In genomic region chr21:32390537-32391224, GRCh38 we compare ENCODE assay signal across 9 cellular contexts. TPM values are rescaled to one million over a fixed set of nuclear protein-coding genes. Genes with fewer than 3 reads are reported as not detected.
A peak's percentile ranks its signal among the peaks of the same experiment; 100 is the strongest.
DNase-seq lines count a peak whose midpoint lies in the region; ATAC-seq and TF ChIP-seq lines count a peak whose summit lies in the region.
"Not testable (repeated sequence)": the region's sequence is repeated elsewhere in the genome, so short reads cannot be mapped to it uniquely, and the experiment has no call there.
"Had no signal": no experiment of that assay in that cellular context is flagged by ENCODE, and none has a peak within 500 bp of the region (broad histone marks: within the 10 kb centered on the region; RNA-seq: fewer than 3 reads in every experiment).

No MANE protein-coding gene starts in this region.

- not testable (repeated sequence) for H3K4me3 ChIP-seq in HEK293 (ENCODE audit: low read depth, low read length); RWPE2 (ENCODE audit: severe bottlenecking)

- peaks cover 0 to 33% of the 10 kb centered on the region in 2 experiments; a peak in 1 of 3 replicates for H3K36me3 ChIP-seq in HEK293 (ENCODE audit: control insufficient read depth in 2 of 2, insufficient read depth in 1 of 2, low read length in 2 of 2)
- H3K36me3 ChIP-seq in RWPE2 (ENCODE audit: low read depth) = peaks cover 43% of the 10 kb centered on the region

- H3K4me1 ChIP-seq in HEK293 (ENCODE audit: control insufficient read depth, insufficient read depth, low read length) = not testable (repeated sequence)
- H3K4me1 ChIP-seq in RWPE2 (ENCODE audit: insufficient read depth, poor library complexity, severe bottlenecking) = peaks cover 32% of the 10 kb centered on the region

- H3K9me3 ChIP-seq in HEK293 (ENCODE audit: control insufficient read depth, insufficient read depth, low read depth, low read length); RWPE2 (ENCODE audit: severe bottlenecking): not testable (repeated sequence)

- peaks cover 37% of the 10 kb centered on the region for H3K4me1 Mint-ChIP-seq in activated CD4-positive, alpha-beta T cell treated with anti-CD3 and anti-CD28 coated beads, Interleukin-2, amount 10 ng/mL, durations not matched to agents 24 days and 14 days
- peaks cover 72% of the 10 kb centered on the region for H3K4me1 Mint-ChIP-seq in activated T-cell treated with anti-CD3 and anti-CD28 coated beads, Interleukin-2, amount 50 U/mL, for 72 hours (ENCODE audit: low read depth)
- H3K4me1 Mint-ChIP-seq in activated naive CD4-positive, alpha-beta T cell treated with anti-CD3 and anti-CD28 coated beads for 36 hours (ENCODE audit: low read depth) = peaks cover 64% of the 10 kb centered on the region
- H3K4me1 Mint-ChIP-seq in activated naive CD8-positive, alpha-beta T cell treated with anti-CD3 and anti-CD28 coated beads, Interleukin-2, amount 10 ng/mL, durations not matched to agents 7 days and 5 days = peaks cover 40% of the 10 kb centered on the region
- H3K4me1 Mint-ChIP-seq in natural killer cell treated with Interleukin-12 subunit alpha and Interleukin-12 subunit beta and Interleukin-15 and Interleukin-18, amount 100 ng/mL, for 72 hours (ENCODE audit: low read depth in 2 of 2) = peaks cover 29 to 45% of the 10 kb centered on the region in 2 donors
- H3K4me1 Mint-ChIP-seq in stimulated activated naive CD8-positive, alpha-beta T cell treated with anti-CD3 and anti-CD28 coated beads, Interleukin-15, amount 100 ng/mL, for 72 hours = peaks cover 64% of the 10 kb centered on the region

- peaks cover 28% of the 10 kb centered on the region for H3K36me3 Mint-ChIP-seq in activated CD4-positive, alpha-beta T cell treated with anti-CD3 and anti-CD28 coated beads, Interleukin-2, amount 10 ng/mL, durations not matched to agents 24 days and 14 days (ENCODE audit: low read depth)
- H3K36me3 Mint-ChIP-seq in activated T-cell treated with anti-CD3 and anti-CD28 coated beads, Interleukin-2, amount 50 U/mL, for 72 hours (ENCODE audit: insufficient read depth in 2 of 2); activated naive CD8-positive, alpha-beta T cell treated with anti-CD3 and anti-CD28 coated beads, Interleukin-2, amount 10 ng/mL, durations not matched to agents 7 days and 5 days; natural killer cell treated with Interleukin-12 subunit alpha and Interleukin-12 subunit beta and Interleukin-15 and Interleukin-18, amount 100 ng/mL, for 72 hours: not testable (repeated sequence)
- H3K36me3 Mint-ChIP-seq in activated naive CD4-positive, alpha-beta T cell treated with anti-CD3 and anti-CD28 coated beads for 36 hours (ENCODE audit: low read depth) = peaks cover 18% of the 10 kb centered on the region

- ATAC-seq in RWPE2 (ENCODE audit: low read depth); activated T-cell treated with anti-CD3 and anti-CD28 coated beads, Interleukin-2, amount 50 U/mL, for 72 hours (replicated peaks in 1 of 2); activated naive CD8-positive, alpha-beta T cell treated with anti-CD3 and anti-CD28 coated beads, Interleukin-2, amount 10 ng/mL, durations not matched to agents 7 days and 5 days (ENCODE audit: low read depth); natural killer cell treated with Interleukin-12 subunit alpha and Interleukin-12 subunit beta and Interleukin-15 and Interleukin-18, amount 100 ng/mL, for 72 hours; stimulated activated naive CD8-positive, alpha-beta T cell treated with anti-CD3 and anti-CD28 coated beads, Interleukin-15, amount 100 ng/mL, for 72 hours: not testable (repeated sequence)

- CTCF ChIA-PET in HEK293 (lab: Yijun Ruan, JAX) = interaction anchor here (1.1 to 3.0 kb wide), 3 partner anchors 11 to 210 kb away, joined by 4 to 14 read pairs (median 8); no protein-coding TSS in a partner anchor
- CTCF ChIA-PET in activated naive CD4-positive, alpha-beta T cell treated with anti-CD3 and anti-CD28 coated beads for 36 hours (lab: Charles Lee) = not testable (repeated sequence)

- POLR2A ChIA-PET in HEK293 (lab: Yijun Ruan, JAX); activated naive CD8-positive, alpha-beta T cell treated with anti-CD3 and anti-CD28 coated beads, Interleukin-2, amount 10 ng/mL, durations not matched to agents 7 days and 5 days (lab: Charles Lee): not testable (repeated sequence)

- H3K27ac Mint-ChIP-seq in activated CD4-positive, alpha-beta T cell treated with anti-CD3 and anti-CD28 coated beads, Interleukin-2, amount 10 ng/mL, durations not matched to agents 24 days and 14 days; activated naive CD4-positive, alpha-beta T cell treated with anti-CD3 and anti-CD28 coated beads for 36 hours; activated naive CD8-positive, alpha-beta T cell treated with anti-CD3 and anti-CD28 coated beads, Interleukin-2, amount 10 ng/mL, durations not matched to agents 7 days and 5 days; natural killer cell treated with Interleukin-12 subunit alpha and Interleukin-12 subunit beta and Interleukin-15 and Interleukin-18, amount 100 ng/mL, for 72 hours; stimulated activated naive CD8-positive, alpha-beta T cell treated with anti-CD3 and anti-CD28 coated beads, Interleukin-15, amount 100 ng/mL, for 72 hours: not testable (repeated sequence)
- H3K27ac Mint-ChIP-seq in activated T-cell treated with anti-CD3 and anti-CD28 coated beads, Interleukin-2, amount 50 U/mL, for 72 hours = peak overlapping the region; percentile 14

- not testable (repeated sequence) for H3K27me3 Mint-ChIP-seq in activated CD4-positive, alpha-beta T cell treated with anti-CD3 and anti-CD28 coated beads, Interleukin-2, amount 10 ng/mL, durations not matched to agents 24 days and 14 days; activated T-cell treated with anti-CD3 and anti-CD28 coated beads, Interleukin-2, amount 50 U/mL, for 72 hours (ENCODE audit: low read depth); activated naive CD4-positive, alpha-beta T cell treated with anti-CD3 and anti-CD28 coated beads for 36 hours (ENCODE audit: low read depth); activated naive CD8-positive, alpha-beta T cell treated with anti-CD3 and anti-CD28 coated beads, Interleukin-2, amount 10 ng/mL, durations not matched to agents 7 days and 5 days; natural killer cell treated with Interleukin-12 subunit alpha and Interleukin-12 subunit beta and Interleukin-15 and Interleukin-18, amount 100 ng/mL, for 72 hours; stimulated activated naive CD8-positive, alpha-beta T cell treated with anti-CD3 and anti-CD28 coated beads, Interleukin-15, amount 100 ng/mL, for 72 hours

- DNase-seq in RWPE2 (ENCODE audit: low spot score); activated CD4-positive, alpha-beta T cell treated with anti-CD3 and anti-CD28 coated beads, Interleukin-2, amount 10 ng/mL, durations not matched to agents 24 days and 14 days; activated T-cell treated with anti-CD3 and anti-CD28 coated beads, Interleukin-2, amount 50 U/mL, for 72 hours; activated naive CD4-positive, alpha-beta T cell treated with anti-CD3 and anti-CD28 coated beads for 36 hours; activated naive CD8-positive, alpha-beta T cell treated with anti-CD3 and anti-CD28 coated beads, Interleukin-2, amount 10 ng/mL, durations not matched to agents 7 days and 5 days; natural killer cell treated with Interleukin-12 subunit alpha and Interleukin-12 subunit beta and Interleukin-15 and Interleukin-18, amount 100 ng/mL, for 72 hours (ENCODE audit: low spot score); stimulated activated naive CD8-positive, alpha-beta T cell treated with anti-CD3 and anti-CD28 coated beads, Interleukin-15, amount 100 ng/mL, for 72 hours: not testable (repeated sequence)

- H3K27ac ChIP-seq in HEK293 (ENCODE audit: extremely low read depth, low read depth, low read length) = not testable (repeated sequence)
- H3K27ac ChIP-seq in RWPE2 (ENCODE audit: poor library complexity, severe bottlenecking) = peak overlapping the region; percentile 88

- not testable (repeated sequence) for H3K27me3 ChIP-seq in RWPE2 (ENCODE audit: insufficient read depth, poor library complexity, severe bottlenecking)

- not testable (repeated sequence) for TF ChIP-seq CTCF in HEK293 (tag by site-specific recombination; IDR thresholded peaks at IDR 0.05); RWPE2 (IDR thresholded peaks at IDR 0.05; ENCODE audit: poor library complexity, severe bottlenecking)

- intact Hi-C loops in activated CD4-positive, alpha-beta T cell treated with anti-CD3 and anti-CD28 coated beads, Interleukin-2, amount 10 ng/mL, durations not matched to agents 24 days and 14 days (cut with micrococcal nuclease) = not testable (repeated sequence)
- intact Hi-C loops in activated naive CD4-positive, alpha-beta T cell treated with anti-CD3 and anti-CD28 coated beads for 36 hours (cut with micrococcal nuclease) = loop anchor here (5.0 kb wide), 1 partner anchor 723 kb away; no protein-coding TSS in a partner anchor

- peak overlapping the region; percentile 25 for H3K4me3 Mint-ChIP-seq in activated CD4-positive, alpha-beta T cell treated with anti-CD3 and anti-CD28 coated beads, Interleukin-2, amount 10 ng/mL, durations not matched to agents 24 days and 14 days
- peak overlapping the region in 1 of 2 donors; percentile 2 for H3K4me3 Mint-ChIP-seq in activated T-cell treated with anti-CD3 and anti-CD28 coated beads, Interleukin-2, amount 50 U/mL, for 72 hours
- H3K4me3 Mint-ChIP-seq in activated naive CD4-positive, alpha-beta T cell treated with anti-CD3 and anti-CD28 coated beads for 36 hours = peak overlapping the region; percentile 83
- H3K4me3 Mint-ChIP-seq in activated naive CD8-positive, alpha-beta T cell treated with anti-CD3 and anti-CD28 coated beads, Interleukin-2, amount 10 ng/mL, durations not matched to agents 7 days and 5 days = peak overlapping the region; percentile 89
- peak overlapping the region; percentile 6 for H3K4me3 Mint-ChIP-seq in natural killer cell treated with Interleukin-12 subunit alpha and Interleukin-12 subunit beta and Interleukin-15 and Interleukin-18, amount 100 ng/mL, for 72 hours
- peak overlapping the region; percentile 16 to 22 for H3K4me3 Mint-ChIP-seq in stimulated activated naive CD8-positive, alpha-beta T cell treated with anti-CD3 and anti-CD28 coated beads, Interleukin-15, amount 100 ng/mL, for 72 hours

- H3K9me3 Mint-ChIP-seq in activated CD4-positive, alpha-beta T cell treated with anti-CD3 and anti-CD28 coated beads, Interleukin-2, amount 10 ng/mL, durations not matched to agents 24 days and 14 days; activated T-cell treated with anti-CD3 and anti-CD28 coated beads, Interleukin-2, amount 50 U/mL, for 72 hours; activated naive CD4-positive, alpha-beta T cell treated with anti-CD3 and anti-CD28 coated beads for 36 hours; activated naive CD8-positive, alpha-beta T cell treated with anti-CD3 and anti-CD28 coated beads, Interleukin-2, amount 10 ng/mL, durations not matched to agents 7 days and 5 days; natural killer cell treated with Interleukin-12 subunit alpha and Interleukin-12 subunit beta and Interleukin-15 and Interleukin-18, amount 100 ng/mL, for 72 hours; stimulated activated naive CD8-positive, alpha-beta T cell treated with anti-CD3 and anti-CD28 coated beads, Interleukin-15, amount 100 ng/mL, for 72 hours: not testable (repeated sequence)

RNA-seq across cellular contexts. Expression of gene URB1, which starts 2.1 kb away (rescaled TPM):
- total RNA-seq in activated CD4-positive, alpha-beta T cell treated with anti-CD3 and anti-CD28 coated beads, Interleukin-2, amount 10 ng/mL, durations not matched to agents 24 days and 14 days = 39.2 and 41.7 TPM in 2 replicates
- 10 to 100 TPM; 15.4 to 16.7 TPM for total RNA-seq in activated T-cell treated with anti-CD3 and anti-CD28 coated beads, Interleukin-2, amount 50 U/mL, for 72 hours
- total RNA-seq in activated naive CD4-positive, alpha-beta T cell treated with anti-CD3 and anti-CD28 coated beads for 36 hours = 10 to 100 TPM; 20.8 to 21.4 TPM
- total RNA-seq in activated naive CD8-positive, alpha-beta T cell treated with anti-CD3 and anti-CD28 coated beads, Interleukin-2, amount 10 ng/mL, durations not matched to agents 7 days and 5 days = 10 to 100 TPM; 15.8 to 16.5 TPM
- total RNA-seq in natural killer cell treated with Interleukin-12 subunit alpha and Interleukin-12 subunit beta and Interleukin-15 and Interleukin-18, amount 100 ng/mL, for 72 hours = 10 to 100 TPM; 21.9 to 56.0 TPM

RNA-seq across cellular contexts. Expression of gene EVA1C, which starts 21.8 kb away (rescaled TPM):
- total RNA-seq in activated CD4-positive, alpha-beta T cell treated with anti-CD3 and anti-CD28 coated beads, Interleukin-2, amount 10 ng/mL, durations not matched to agents 24 days and 14 days = 6.0 and 8.2 TPM in 2 replicates
- 1 to 10 TPM; 8.5 to 8.9 TPM for total RNA-seq in activated T-cell treated with anti-CD3 and anti-CD28 coated beads, Interleukin-2, amount 50 U/mL, for 72 hours
- total RNA-seq in activated naive CD4-positive, alpha-beta T cell treated with anti-CD3 and anti-CD28 coated beads for 36 hours = 1 to 10 TPM; 5.3 to 5.9 TPM
- 10 to 100 TPM in 1 of 2 experiments, 1 to 10 TPM in 1; 9.3 to 12.4 TPM for total RNA-seq in activated naive CD8-positive, alpha-beta T cell treated with anti-CD3 and anti-CD28 coated beads, Interleukin-2, amount 10 ng/mL, durations not matched to agents 7 days and 5 days
- total RNA-seq in natural killer cell treated with Interleukin-12 subunit alpha and Interleukin-12 subunit beta and Interleukin-15 and Interleukin-18, amount 100 ng/mL, for 72 hours = 1 to 10 TPM; 1.2 to 4.7 TPM
- total RNA-seq: Caco-2 had no signal
